Comparison of ENCODE assay signal across 19 cellular contexts in genomic region chr7:45255187-45255586, GRCh38.
"Had no signal": no experiment of that assay in that cellular context is flagged by ENCODE, and none has a peak within 500 bp of the region (broad histone marks: within the 10 kb centered on the region; RNA-seq: fewer than 3 reads in every experiment).

No MANE protein-coding gene starts in this region.

- DNase-seq: Kasumi-1; KG1; MM.1S; NCI-H1092 treated with DMSO at 0.1 percent for 48 hours; NCI-H1436; NCI-H187; NCI-H2029; NCI-H2081 treated with DMSO at 0.1 percent for 48 hours; NCI-H2227 treated with DMSO at 0.1 percent for 48 hours; NCI-H510A; NCI-H524 treated with DMSO at 0.1 percent for 48 hours; NCI-H69; NCI-H774; NK-92 treated with Interleukin-12 subunit alpha and Interleukin-12 subunit beta, amount 100 ng/mL, for 24 hours; PC-3; SHP77; SK-N-SH had no signal

- H3K9ac ChIP-seq: SK-N-SH had no signal

- ATAC-seq: Panc1, PC-3 had no signal

- H3K9me2 ChIP-seq: SK-N-SH had no signal

- H3K27ac ChIP-seq: RWPE1 had no signal

- H3K9me3 ChIP-seq: SK-N-SH had no signal

- H3K4me2 ChIP-seq: SK-N-SH had no signal
